ENCODE assay signal across 8 cellular contexts in genomic region chr10:125160856-125161569, GRCh38. TPM values are rescaled to one million over a fixed set of nuclear protein-coding genes. Genes with fewer than 3 reads are reported as not detected.
DNase-seq lines count a peak whose midpoint lies in the region; ATAC-seq and TF ChIP-seq lines count a peak whose summit lies in the region.

No MANE protein-coding gene starts in this region.

- H3K27me3 Mint-ChIP-seq in activated T-cell treated with anti-CD3 and anti-CD28 coated beads, Interleukin-2, amount 50 U/mL, for 4 hours (ENCODE audit: low read depth) = peaks cover 39% of the 10 kb centered on the region

- intact Hi-C loops in vagina (cut with DNase I) = no loop called here

- no peaks in the 10 kb centered on the region for H3K27me3 ChIP-seq in vagina

- no peaks in the 10 kb centered on the region for H3K9me3 ChIP-seq in vagina

- peak overlapping the region; percentile 70 for H3K4me3 Mint-ChIP-seq in activated T-cell treated with anti-CD3 and anti-CD28 coated beads, Interleukin-2, amount 50 U/mL, for 4 hours

- H3K4me3 ChIP-seq in AG09309 (ENCODE audit: control insufficient read depth, low read depth, low read length) (peak overlapping the region; percentile 65), fibroblast of pulmonary artery (replicated peaks; ENCODE audit: low read depth, low read length) (peak overlapping the region; percentile 66), vagina (peak overlapping the region; percentile 78 to 96)

- H3K36me3 Mint-ChIP-seq in activated T-cell treated with anti-CD3 and anti-CD28 coated beads, Interleukin-2, amount 50 U/mL, for 4 hours (ENCODE audit: insufficient read depth) = no peaks in the 10 kb centered on the region

- CTCF ChIA-PET in GM10248 (lab: Yijun Ruan, JAX) = no interaction called here

- DNase-seq in AG09309 (ENCODE audit: low read depth) = no peak
- DNase-seq in GM10248 (ENCODE audit: extremely low spot score) = peak; percentile 40
- peak; percentile 77 for DNase-seq in NCI-H2171 treated with DMSO at 0.1 percent for 48 hours (lab: John Stamatoyannopoulos, UW)
- DNase-seq in activated T-cell treated with anti-CD3 and anti-CD28 coated beads, Interleukin-2, amount 50 U/mL, for 4 hours = no peak
- DNase-seq in fibroblast of pulmonary artery (ENCODE audit: low read depth) = peak; percentile 88
- peak; percentile 87 for DNase-seq in myocyte (ENCODE audit: low read depth)
- no peak for DNase-seq in vagina (ENCODE audit: extremely low spot score in 2 of 2)

- no peaks in the 10 kb centered on the region for H3K9me3 Mint-ChIP-seq in activated T-cell treated with anti-CD3 and anti-CD28 coated beads, Interleukin-2, amount 50 U/mL, for 4 hours

- ATAC-seq in activated T-cell treated with anti-CD3 and anti-CD28 coated beads, Interleukin-2, amount 50 U/mL, for 4 hours = peak; percentile 41 to 59
- ATAC-seq in HG03571 (IDR thresholded peaks at IDR 0.05; ENCODE audit: unreplicated experiment) = no peak

- peak in 1 of 2 donors; percentile 50 for TF ChIP-seq POLR2A in vagina (IDR thresholded peaks at IDR 0.05)

- peaks cover 32% of the 10 kb centered on the region for H3K4me1 ChIP-seq in vagina

- POLR2A ChIA-PET in GM10248 (lab: Yijun Ruan, JAX) = no interaction called here

- H3K4me1 Mint-ChIP-seq in activated T-cell treated with anti-CD3 and anti-CD28 coated beads, Interleukin-2, amount 50 U/mL, for 4 hours (ENCODE audit: low read depth) = peaks cover 4% of the 10 kb centered on the region

- no peaks in the 10 kb centered on the region for H3K36me3 ChIP-seq in vagina

- H3K27ac ChIP-seq in vagina = peak overlapping the region; percentile 98

- TF ChIP-seq CTCF in AG09309 (IDR thresholded peaks at IDR 0.05; ENCODE audit: control insufficient read depth, insufficient read depth, low read depth, low read length, missing control alignments) = peak; percentile 58
- no peak for TF ChIP-seq CTCF in GM10248 (IDR thresholded peaks at IDR 0.05; ENCODE audit: control extremely low read depth, extremely low read depth, low read depth, missing control alignments)
- TF ChIP-seq CTCF in fibroblast of pulmonary artery (IDR thresholded peaks at IDR 0.05; ENCODE audit: low read length, missing control alignments) = no peak
- no peak for TF ChIP-seq CTCF in vagina (IDR thresholded peaks at IDR 0.05)

RNA-seq across cellular contexts. Expression of gene CTBP2, which starts 0.7 kb away (rescaled TPM):
- total RNA-seq in activated T-cell treated with anti-CD3 and anti-CD28 coated beads, Interleukin-2, amount 50 U/mL, for 4 hours = 1 to 10 TPM; 1.0 to 1.4 (median 1.3) TPM
- total RNA-seq in myocyte = 27.1 and 27.7 TPM in 2 replicates
- polyA plus RNA-seq in myocyte (2012) = 36.3 TPM
- total RNA-seq in vagina = 74.4 TPM

Comparison
In these comparisons a context has a peak if more than half of its experiments do, and no peak if none do; other contexts are left out.
1. DNase-seq: peak in GM10248 (single experiment), NCI-H2171 treated with DMSO at 0.1 percent for 48 hours (single experiment), fibroblast of pulmonary artery (single experiment) and myocyte (single experiment); none in AG09309 (single experiment), activated T-cell treated with anti-CD3 and anti-CD28 coated beads, Interleukin-2, amount 50 U/mL, for 4 hours (single experiment) and vagina (0 of 2).
2. RNA of gene CTBP2, which starts 0.7 kb away (total RNA-seq): 74.4 TPM in vagina (single experiment) and 27.1 to 27.7 TPM in myocyte; 1.0 to 1.4 TPM in activated T-cell treated with anti-CD3 and anti-CD28 coated beads, Interleukin-2, amount 50 U/mL, for 4 hours; every median in the first group is over 10 times any median in the second.
3. Peak in every context shown above with its lines, with median percentiles within 50 percentile points of each other: H3K4me3 ChIP-seq.